Comparison of ENCODE assay signal across 8 cellular contexts in genomic region chr4:86496094-86497060, GRCh38.
DNase-seq lines count a peak whose midpoint lies in the region; ATAC-seq lines count a peak whose summit lies in the region.

No MANE protein-coding gene starts in this region.

- DNase-seq in NCI-H2196 (lab: John Stamatoyannopoulos, UW; ENCODE audit: unreplicated experiment): peak; percentile 23
- DNase-seq in NCI-H2196 treated with DMSO at 0.1 percent for 48 hours (lab: John Stamatoyannopoulos, UW; ENCODE audit: unreplicated experiment): no peak
- peak; percentile 31 for DNase-seq in SK-N-DZ (ENCODE audit: low spot score)
- DNase-seq in dermis microvascular lymphatic vessel endothelial cell (ENCODE audit: low read depth in 2 of 2): peak; percentile 11 to 37
- DNase-seq in middle frontal gyrus (ENCODE audit: extremely low spot score, low spot score): peak; percentile 28
- DNase-seq in effector CD4-positive, alpha-beta T cell: no peak

- ATAC-seq in HG03159 (IDR thresholded peaks at IDR 0.05; ENCODE audit: unreplicated experiment) (peak; percentile 49), GM21528 (IDR thresholded peaks at IDR 0.05; ENCODE audit: low FRiP score, unreplicated experiment) (no peak)

Comparison
In these comparisons a context has a peak if more than half of its experiments do, and no peak if none do; other contexts are left out.
1. DNase-seq: peak in NCI-H2196 (single experiment), SK-N-DZ (single experiment), dermis microvascular lymphatic vessel endothelial cell (2 of 2) and middle frontal gyrus (single experiment); none in NCI-H2196 treated with DMSO at 0.1 percent for 48 hours (single experiment) and effector CD4-positive, alpha-beta T cell (single experiment).